ENCODE assay signal across 10 cellular contexts in the genomic region with DNA sequence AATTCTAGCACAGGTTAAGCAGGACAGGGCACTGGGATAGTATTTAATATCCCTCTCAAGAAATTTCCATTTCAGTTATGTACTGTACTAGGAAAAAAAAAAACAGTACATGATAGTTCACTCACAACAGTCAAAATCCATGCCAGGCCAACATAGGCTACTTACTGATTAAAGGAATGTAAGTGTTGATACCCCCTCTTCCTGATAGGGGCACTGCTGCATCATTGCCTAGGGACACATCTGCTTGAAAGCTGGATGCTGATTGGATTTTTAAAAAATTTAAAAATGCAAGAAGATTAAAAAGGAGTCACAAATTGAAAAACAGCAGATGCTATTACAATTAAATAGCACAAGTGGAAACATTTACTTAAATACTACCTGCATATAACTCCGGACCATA. TPM values are rescaled to one million over a fixed set of nuclear protein-coding genes. Genes with fewer than 3 reads are reported as not detected.
DNase-seq lines count a peak whose midpoint lies in the region; TF ChIP-seq lines count a peak whose summit lies in the region.
"Had no signal": no experiment of that assay in that cellular context is flagged by ENCODE, and none has a peak within 500 bp of the region (broad histone marks: within the 10 kb centered on the region; RNA-seq: fewer than 3 reads in every experiment).

No MANE protein-coding gene starts in this region.

- no peak overlapping the region for H2AFZ ChIP-seq in Loucy (ENCODE audit: low read length)

- CTCF ChIA-PET in Calu3 (lab: Charles Lee), result interaction anchor here (0.6 to 1.1 kb wide), 2 partner anchors 119 to 134 kb away, joined by 3 to 5 read pairs; no protein-coding TSS in a partner anchor

- TF ChIP-seq CTCF in Calu3 (IDR thresholded peaks at IDR 0.05; ENCODE audit: unreplicated experiment), result no peak
- TF ChIP-seq CTCF in Loucy (conservative IDR thresholded peaks at IDR 0.05; ENCODE audit: low read length), result peak; percentile 69
- TF ChIP-seq CTCF in chondrocyte (IDR thresholded peaks at IDR 0.05), result peak; percentile 69
- peak; percentile 36 for TF ChIP-seq CTCF in liver (IDR thresholded peaks at IDR 0.05; ENCODE audit: low read depth, low read length, missing input control)

- H3K9me3 ChIP-seq in Loucy (ENCODE audit: insufficient read depth, low read depth, low read length) (no peaks in the 10 kb centered on the region), liver (ENCODE audit: control insufficient read depth in 4 of 4, low read length in 3 of 4) (no peaks in the 10 kb centered on the region)
- H3K9me3 ChIP-seq: thoracic aorta had no signal

- H3K9me2 ChIP-seq in Loucy (replicated peaks; ENCODE audit: low read depth, low read length), result no peaks in the 10 kb centered on the region

- BruUV-seq in Calu3 (replicated peaks; lab: Mats Ljungman, UMichigan), result no TSS peak

- H3K4me1 Mint-ChIP-seq in Calu3 (ENCODE audit: low read depth, unreplicated experiment) (no peaks in the 10 kb centered on the region), chondrocyte (ENCODE audit: low read depth) (no peaks in the 10 kb centered on the region)

- DNase-seq in Calu3, result peak; percentile 6
- no peak for DNase-seq in chondrocyte (ENCODE audit: low spot score)
- no peak for DNase-seq in DMS79 (lab: John Stamatoyannopoulos, UW)
- no peak for DNase-seq in NCI-H2196 (lab: John Stamatoyannopoulos, UW; ENCODE audit: unreplicated experiment)
- DNase-seq in NCI-H1694 (lab: John Stamatoyannopoulos, UW), result no peak
- DNase-seq in COLO829 (ENCODE audit: low spot score), result no peak

- 99% methylated on average over 1 of the region's 1 CpG for WGBS in liver

- no peak overlapping the region for H3K4me3 Mint-ChIP-seq in Calu3 (ENCODE audit: low read depth, unreplicated experiment)
- no peak overlapping the region for H3K4me3 Mint-ChIP-seq in chondrocyte (ENCODE audit: unreplicated experiment)

- H3K27me3 Mint-ChIP-seq in Calu3 (ENCODE audit: unreplicated experiment) (no peaks in the 10 kb centered on the region), chondrocyte (ENCODE audit: low read depth) (no peaks in the 10 kb centered on the region)

- H3K27ac Mint-ChIP-seq in Calu3 (ENCODE audit: unreplicated experiment), result no peak overlapping the region
- peak overlapping the region; percentile 0 for H3K27ac Mint-ChIP-seq in chondrocyte (ENCODE audit: unreplicated experiment)

- H3K27ac ChIP-seq in liver (ENCODE audit: low read depth in 1 of 2, low read length in 2 of 2), result no peak overlapping the region
- H3K27ac ChIP-seq: thoracic aorta had no signal

- H3K4me2 ChIP-seq in Loucy (ENCODE audit: low read depth, low read length, poor library complexity, severe bottlenecking), result no peak overlapping the region

- H3K9me3 Mint-ChIP-seq in Calu3 (ENCODE audit: low read depth, unreplicated experiment) (no peaks in the 10 kb centered on the region), chondrocyte (ENCODE audit: low read depth) (no peaks in the 10 kb centered on the region)

- H3K4me3 ChIP-seq in Loucy (ENCODE audit: low read length, poor library complexity, severe bottlenecking), result no peak overlapping the region
- no peak overlapping the region for H3K4me3 ChIP-seq in liver (ENCODE audit: low read depth in 1 of 3, low read length in 3 of 3)
- H3K4me3 ChIP-seq: thoracic aorta had no signal

- H3K4me1 ChIP-seq in Loucy (ENCODE audit: insufficient read depth, low read length, poor library complexity, severe bottlenecking) (no peaks in the 10 kb centered on the region), liver (ENCODE audit: control insufficient read depth in 4 of 4, insufficient read depth in 4 of 4, low read length in 3 of 4) (peaks cover 0 to 11% (median 6%) of the 10 kb centered on the region in 4 donors)

- H3K36me3 ChIP-seq in Loucy (ENCODE audit: insufficient read depth, low read length) (no peaks in the 10 kb centered on the region), liver (ENCODE audit: control insufficient read depth in 4 of 4, insufficient read depth in 3 of 4, low read depth in 1 of 4, low read length in 3 of 4) (peaks cover 0 to 25% (median 12%) of the 10 kb centered on the region in 4 donors)
- H3K36me3 ChIP-seq: thoracic aorta had no signal

- H3K27me3 ChIP-seq in Loucy (ENCODE audit: insufficient read depth, low read length, poor library complexity, severe bottlenecking) (no peaks in the 10 kb centered on the region), liver (ENCODE audit: control insufficient read depth in 4 of 4, insufficient read depth in 4 of 4, low read length in 3 of 4) (no peaks in the 10 kb centered on the region)

- intact Hi-C loops in Calu3 (cut with micrococcal nuclease; ENCODE audit: unreplicated experiment), result loop anchor here (5.0 kb wide), 1 partner anchor 161 kb away; no protein-coding TSS in a partner anchor

- peaks cover 5% of the 10 kb centered on the region for H3K36me3 Mint-ChIP-seq in Calu3 (ENCODE audit: insufficient read depth, unreplicated experiment)
- peaks cover 16% of the 10 kb centered on the region for H3K36me3 Mint-ChIP-seq in chondrocyte (ENCODE audit: low read depth)

- peak; percentile 71 to 72 for TF ChIP-seq RAD21 in liver (IDR thresholded peaks at IDR 0.05)

- no peaks in the 10 kb centered on the region for H3K79me2 ChIP-seq in Loucy (ENCODE audit: insufficient read depth, low read length)

- H4K20me1 ChIP-seq in Loucy (ENCODE audit: insufficient read depth, low read length, poor library complexity, severe bottlenecking), result no peaks in the 10 kb centered on the region

- H3K9ac ChIP-seq in Loucy (ENCODE audit: low read depth, low read length, poor library complexity, severe bottlenecking) (no peak overlapping the region), liver (ENCODE audit: low read depth in 1 of 2, low read length in 2 of 2) (no peak overlapping the region)

- H3F3A ChIP-seq in Loucy (ENCODE audit: low read depth), result no peaks in the 10 kb centered on the region

TF ChIP-seq in liver, 16 proteins besides CTCF, POLR2A, EP300 and RAD21:
- TF ChIP-seq REST (IDR thresholded peaks at IDR 0.05) (no peak), FOXA1 (IDR thresholded peaks at IDR 0.05) (no peak), YY1 (IDR thresholded peaks at IDR 0.05) (no peak), RXRA (IDR thresholded peaks at IDR 0.05) (no peak), GABPA (IDR thresholded peaks at IDR 0.05 in 1 of 2, conservative IDR thresholded peaks at IDR 0.05 in 1 of 2) (no peak), FOXA2 (IDR thresholded peaks at IDR 0.05) (no peak), ZBTB33 (IDR thresholded peaks at IDR 0.05) (no peak), TAF1 (conservative IDR thresholded peaks at IDR 0.05) (no peak), NR2F2 (IDR thresholded peaks at IDR 0.05) (no peak)
- TF ChIP-seq, protein P1, sequence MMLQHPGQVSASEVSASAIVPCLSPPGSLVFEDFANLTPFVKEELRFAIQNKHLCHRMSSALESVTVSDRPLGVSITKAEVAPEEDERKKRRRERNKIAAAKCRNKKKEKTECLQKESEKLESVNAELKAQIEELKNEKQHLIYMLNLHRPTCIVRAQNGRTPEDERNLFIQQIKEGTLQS (IDR thresholded peaks at IDR 0.05), result no peak

RNA-seq across cellular contexts. Expression of gene APOL5, which starts 43.4 kb away (rescaled TPM):
- total RNA-seq in Calu3 (2022) (not detected in 2 replicates), chondrocyte (not detected in 3 replicates), liver (not detected)
- under 1 TPM in 1 of 2 donors, not detected in 1; 0.43 TPM for polyA plus RNA-seq in liver
- total RNA-seq: mononuclear cell, thoracic aorta had no signal
